In the genomic region with DNA sequence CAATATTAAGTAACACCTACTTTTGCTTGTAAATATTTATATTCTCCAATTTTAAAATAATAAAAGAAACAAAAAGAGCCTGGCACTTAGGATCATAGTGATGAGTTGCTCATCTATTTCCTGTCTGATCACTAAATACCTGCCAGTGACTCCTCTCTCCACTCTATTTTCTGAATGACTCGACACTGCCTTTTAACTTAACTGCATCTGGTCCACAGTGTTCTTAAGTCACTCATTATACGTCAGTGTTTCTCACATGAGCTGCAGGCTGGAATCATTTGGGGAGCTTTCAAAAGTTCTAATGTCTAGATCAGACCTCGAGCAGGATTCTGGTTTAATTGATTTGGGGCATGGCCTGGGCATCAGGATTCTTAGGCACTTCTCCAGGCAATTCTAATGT, we compare ENCODE assay signal across 12 cellular contexts.
DNase-seq lines count a peak whose midpoint lies in the region; ATAC-seq and TF ChIP-seq lines count a peak whose summit lies in the region.
"Had no signal": no experiment of that assay in that cellular context is flagged by ENCODE, and none has a peak within 500 bp of the region (broad histone marks: within the 10 kb centered on the region; RNA-seq: fewer than 3 reads in every experiment).

No MANE protein-coding gene starts in this region.

- no peak overlapping the region for H3K4me2 ChIP-seq in fibroblast of lung (ENCODE audit: extremely low read depth, insufficient read depth, low read length)

- H3K79me2 ChIP-seq in fibroblast of lung (ENCODE audit: control insufficient read depth, insufficient read depth, low read length): peaks cover 48% of the 10 kb centered on the region

- H3K4me3 Mint-ChIP-seq in activated T-cell treated with anti-CD3 and anti-CD28 coated beads, Interleukin-2, amount 50 U/mL, for 72 hours: no peak overlapping the region
- H3K4me3 Mint-ChIP-seq: activated naive CD8-positive, alpha-beta T cell treated with anti-CD3 and anti-CD28 coated beads for 36 hours had no signal

- H3K27ac ChIP-seq in fibroblast of lung (ENCODE audit: insufficient read depth, low read length) (peak overlapping the region; percentile 17), tibial artery (peak overlapping the region; percentile 67 to 71), thyroid gland (peak overlapping the region in 1 of 3 donors; percentile 12)

- no peak overlapping the region for H2AFZ ChIP-seq in fibroblast of lung (ENCODE audit: low read length)

- H3K9me3 Mint-ChIP-seq in activated T-cell treated with anti-CD3 and anti-CD28 coated beads, Interleukin-2, amount 50 U/mL, for 72 hours: peaks cover 0 to 1% of the 10 kb centered on the region in 2 donors
- H3K9me3 Mint-ChIP-seq: activated naive CD8-positive, alpha-beta T cell treated with anti-CD3 and anti-CD28 coated beads for 36 hours had no signal

- no peaks in the 10 kb centered on the region for H4K20me1 ChIP-seq in fibroblast of lung (ENCODE audit: control insufficient read depth, extremely low read depth, insufficient read depth, low read length)

- no peak for TF ChIP-seq CTCF in fibroblast of lung (conservative IDR thresholded peaks at IDR 0.05 in 1 of 2, IDR thresholded peaks at IDR 0.05 in 1 of 2; ENCODE audit: low read depth in 1 of 2, low read length in 2 of 2)
- TF ChIP-seq CTCF in tibial artery (IDR thresholded peaks at IDR 0.05): no peak
- no peak for TF ChIP-seq CTCF in thyroid gland (IDR thresholded peaks at IDR 0.05)

- peak; percentile 96 to 99 for ATAC-seq in activated T-cell treated with anti-CD3 and anti-CD28 coated beads, Interleukin-2, amount 50 U/mL, for 72 hours (replicated peaks in 1 of 2)

- 61 to 68% methylated on average over 3 of the region's 3 CpGs for whole genome bisulfite sequencing in thyroid gland, 2 donors

- H3K36me3 ChIP-seq in fibroblast of lung (ENCODE audit: control insufficient read depth, insufficient read depth, low read length) (peaks cover 2% of the 10 kb centered on the region), tibial artery (no peaks in the 10 kb centered on the region), thyroid gland (no peaks in the 10 kb centered on the region)

- H3K9ac ChIP-seq in fibroblast of lung (ENCODE audit: insufficient read depth, low read length): no peak overlapping the region

- intact Hi-C loops in tibial artery (cut with DNase I; ENCODE audit: low total_unique reads): no loop called here
- intact Hi-C loops in thyroid gland (cut with DNase I): no loop called here

- peaks cover 26% of the 10 kb centered on the region for H3K4me1 Mint-ChIP-seq in activated T-cell treated with anti-CD3 and anti-CD28 coated beads, Interleukin-2, amount 50 U/mL, for 72 hours (ENCODE audit: low read depth)

- H3K27ac Mint-ChIP-seq in activated T-cell treated with anti-CD3 and anti-CD28 coated beads, Interleukin-2, amount 50 U/mL, for 72 hours: no peak overlapping the region
- H3K27ac Mint-ChIP-seq: activated naive CD8-positive, alpha-beta T cell treated with anti-CD3 and anti-CD28 coated beads for 36 hours had no signal

- H3K4me1 ChIP-seq in fibroblast of lung (ENCODE audit: control insufficient read depth, extremely low read depth, insufficient read depth, low read length): peaks cover 2% of the 10 kb centered on the region
- peaks cover 0 to 94% (median 57%) of the 10 kb centered on the region in 4 donors for H3K4me1 ChIP-seq in tibial artery
- H3K4me1 ChIP-seq in thyroid gland: peaks cover 19 to 26% of the 10 kb centered on the region in 2 donors

- H3K27me3 Mint-ChIP-seq in activated T-cell treated with anti-CD3 and anti-CD28 coated beads, Interleukin-2, amount 50 U/mL, for 72 hours (ENCODE audit: low read depth): no peaks in the 10 kb centered on the region
- H3K27me3 Mint-ChIP-seq: activated naive CD8-positive, alpha-beta T cell treated with anti-CD3 and anti-CD28 coated beads for 36 hours had no signal

- TF ChIP-seq POLR2A in thyroid gland (IDR thresholded peaks at IDR 0.05): no peak

- H3K4me3 ChIP-seq in fibroblast of lung (replicated peaks in 1 of 4; ENCODE audit: control extremely low read depth in 1 of 4, insufficient read depth in 1 of 4, low read depth in 3 of 4, low read length in 4 of 4): no peak overlapping the region
- H3K4me3 ChIP-seq in tibial artery: no peak overlapping the region
- no peak overlapping the region for H3K4me3 ChIP-seq in thyroid gland (replicated peaks in 1 of 3)

- no peaks in the 10 kb centered on the region for H3K9me3 ChIP-seq in fibroblast of lung (ENCODE audit: control insufficient read depth, insufficient read depth, low read depth, low read length)
- H3K9me3 ChIP-seq in tibial artery: no peaks in the 10 kb centered on the region
- H3K9me3 ChIP-seq in thyroid gland: no peaks in the 10 kb centered on the region

- no peaks in the 10 kb centered on the region for H3K27me3 ChIP-seq in fibroblast of lung (ENCODE audit: control insufficient read depth, insufficient read depth, low read length)
- no peaks in the 10 kb centered on the region for H3K27me3 ChIP-seq in tibial artery
- no peaks in the 10 kb centered on the region for H3K27me3 ChIP-seq in thyroid gland

- peak in 1 of 2 donors; percentile 11 for DNase-seq in activated T-cell treated with anti-CD3 and anti-CD28 coated beads, Interleukin-2, amount 50 U/mL, for 72 hours
- DNase-seq in activated T-cell treated with anti-CD3 and anti-CD28 coated beads, Interleukin-2, amount 50 U/mL, for 48 hours: no peak
- DNase-seq in HT1080 (ENCODE audit: low read depth): peak; percentile 66
- DNase-seq in fibroblast of lung (ENCODE audit: low read depth in 2 of 2): peak; percentile 24 to 77
- DNase-seq in tibial artery: no peak
- no peak for DNase-seq in thyroid gland
- no peak for DNase-seq in NCI-H2107 treated with DMSO at 0.1 percent for 48 hours (lab: John Stamatoyannopoulos, UW; ENCODE audit: unreplicated experiment)
- no peak for DNase-seq in NCI-H526 (lab: John Stamatoyannopoulos, UW)
- DNase-seq: activated CD4-positive, alpha-beta T cell treated with anti-CD3 and anti-CD28 coated beads, Interleukin-2, amount 50 U/mL, for 48 hours; activated naive CD8-positive, alpha-beta T cell treated with anti-CD3 and anti-CD28 coated beads for 36 hours; effector memory CD4-positive, alpha-beta T cell; NCI-H1436 treated with DMSO at 0.1 percent for 48 hours had no signal

- H3K36me3 Mint-ChIP-seq in activated T-cell treated with anti-CD3 and anti-CD28 coated beads, Interleukin-2, amount 50 U/mL, for 72 hours (ENCODE audit: insufficient read depth in 2 of 2): no peaks in the 10 kb centered on the region
- H3K36me3 Mint-ChIP-seq: activated naive CD8-positive, alpha-beta T cell treated with anti-CD3 and anti-CD28 coated beads for 36 hours had no signal

Comparison
In these comparisons a context has a peak if more than half of its experiments do, and no peak if none do; other contexts are left out.
1. DNase-seq: peak in HT1080 (single experiment) and fibroblast of lung (2 of 2); none in activated T-cell treated with anti-CD3 and anti-CD28 coated beads, Interleukin-2, amount 50 U/mL, for 48 hours (0 of 2), tibial artery (0 of 2), thyroid gland (0 of 2), NCI-H2107 treated with DMSO at 0.1 percent for 48 hours (single experiment) and NCI-H526 (0 of 2).